In the genomic region with DNA sequence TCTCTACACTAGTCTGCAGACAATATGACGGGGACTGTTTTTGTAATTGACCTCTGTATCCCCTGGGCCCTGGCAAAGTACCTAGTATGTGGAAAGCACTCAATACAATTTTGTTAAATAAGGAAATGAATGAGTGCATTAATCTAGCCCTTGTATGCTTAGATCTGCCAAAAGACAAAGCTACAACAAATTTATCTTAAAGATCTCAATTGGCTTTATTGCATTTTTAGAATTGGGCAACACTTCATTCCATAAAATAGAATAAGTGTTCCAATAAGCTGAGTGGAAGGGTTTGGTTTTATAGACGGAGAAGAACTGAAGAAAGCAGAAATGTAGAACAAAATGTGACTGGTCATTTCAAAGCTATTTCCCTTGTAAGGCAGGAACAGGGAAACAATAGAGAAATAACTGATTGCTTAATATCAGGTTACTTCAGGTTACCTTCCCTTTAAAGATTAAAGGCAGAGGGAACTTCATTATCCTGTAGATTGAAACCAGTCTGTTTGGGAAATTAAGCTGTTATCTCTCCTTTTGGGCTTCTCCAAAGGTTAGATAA, we compare ENCODE assay signal across 13 cellular contexts.
DNase-seq lines count a peak whose midpoint lies in the region; ATAC-seq and TF ChIP-seq lines count a peak whose summit lies in the region.
"Had no signal": no experiment of that assay in that cellular context is flagged by ENCODE, and none has a peak within 500 bp of the region (broad histone marks: within the 10 kb centered on the region; RNA-seq: fewer than 3 reads in every experiment).

No MANE protein-coding gene starts in this region.

- no peak overlapping the region for H3K4me3 ChIP-seq in GM23338
- no peak overlapping the region for H3K4me3 ChIP-seq in PC-9
- no peak overlapping the region for H3K4me3 ChIP-seq in skeletal muscle satellite cell (ENCODE audit: low read length)
- H3K4me3 ChIP-seq: transverse colon had no signal

- H3F3A ChIP-seq in GM23338 (replicated peaks; ENCODE audit: low read depth) (no peaks in the 10 kb centered on the region), PC-9 (ENCODE audit: insufficient read depth, low read depth) (peaks cover 13% of the 10 kb centered on the region; the same call in 1 of the 2 replicates)

- H3K4me1 ChIP-seq in GM23338 (ENCODE audit: insufficient read depth), result no peaks in the 10 kb centered on the region; the same call in 1 of the 2 replicates
- peaks cover 21% of the 10 kb centered on the region for H3K4me1 ChIP-seq in PC-9 (replicated peaks; ENCODE audit: insufficient read depth)
- H3K4me1 ChIP-seq in skeletal muscle satellite cell (ENCODE audit: control insufficient read depth, insufficient read depth, low read length), result peaks cover 20% of the 10 kb centered on the region
- H3K4me1 ChIP-seq: transverse colon had no signal

- H3K4me3 Mint-ChIP-seq in GM23338, result no peak overlapping the region
- H3K4me3 Mint-ChIP-seq: activated T-cell treated with anti-CD3 and anti-CD28 coated beads, Interleukin-2, amount 50 U/mL, for 24 hours had no signal

- DNase-seq in GM23338 (ENCODE audit: low spot score) (peak; percentile 4), PC-9 (peak in 1 of 2 experiments; percentile 63), fibroblast of gingiva (ENCODE audit: low read depth) (peak; percentile 82), HuH-7 (ENCODE audit: low spot score) (no peak), mucosa of gallbladder (ENCODE audit: low spot score) (no peak)
- DNase-seq in stimulated activated CD4-positive, alpha-beta T cell treated with anti-CD3 and anti-CD28 coated beads, Interleukin-2, amount 100 ng/mL, for 48 hours, result no peak
- DNase-seq: activated T-cell treated with anti-CD3 and anti-CD28 coated beads, Interleukin-2, amount 50 U/mL, for 24 hours; NCI-H1417 treated with DMSO at 0.1 percent for 48 hours; transverse colon had no signal

- H3K4me2 ChIP-seq in GM23338 (no peak overlapping the region), PC-9 (peak overlapping the region; percentile 20; the same call in 1 of the 2 replicates), skeletal muscle satellite cell (ENCODE audit: low read length) (peak overlapping the region; percentile 40)

- H3K9me3 ChIP-seq in PC-9 (ENCODE audit: insufficient read depth, low read depth) (peaks cover 11% of the 10 kb centered on the region; the same call in 1 of the 2 replicates), skeletal muscle satellite cell (replicated peaks; ENCODE audit: low read length) (no peaks in the 10 kb centered on the region)
- H3K9me3 ChIP-seq: transverse colon had no signal

- no TSS peak for BruUV-seq in PC-9 (replicated peaks; lab: Mats Ljungman, UMichigan)

- CTCF ChIA-PET in PC-9 (lab: Charles Lee), result interaction anchor here (0.7 kb wide), 1 partner anchor 18 kb away, joined by 3 read pairs; no protein-coding TSS in a partner anchor

- ATAC-seq in GM23338 (no peak), GM21360 (IDR thresholded peaks at IDR 0.05; ENCODE audit: unreplicated experiment) (no peak)
- ATAC-seq: Panc1 had no signal

- no peak overlapping the region for H2AFZ ChIP-seq in GM23338
- H2AFZ ChIP-seq in PC-9, result no peak overlapping the region

- no peak for TF ChIP-seq CTCF in GM23338 (conservative IDR thresholded peaks at IDR 0.05; ENCODE audit: low read depth in 2 of 2)
- TF ChIP-seq CTCF in PC-9 (conservative IDR thresholded peaks at IDR 0.05), result no peak

- H3K36me3 Mint-ChIP-seq in GM23338 (ENCODE audit: low read depth), result no peaks in the 10 kb centered on the region

- H3K9me2 ChIP-seq in GM23338 (ENCODE audit: insufficient read depth), result no peaks in the 10 kb centered on the region
- H3K9me2 ChIP-seq in PC-9 (ENCODE audit: insufficient read depth), result no peaks in the 10 kb centered on the region

- H4K20me1 ChIP-seq in GM23338 (replicated peaks; ENCODE audit: insufficient read depth) (no peaks in the 10 kb centered on the region), PC-9 (ENCODE audit: insufficient read depth) (no peaks in the 10 kb centered on the region; the same call in 1 of the 2 replicates)

- intact Hi-C loops in PC-9 (cut with micrococcal nuclease; ENCODE audit: unreplicated experiment), result loop anchor here (2.0 kb wide), 1 partner anchor 299 kb away; no protein-coding TSS in a partner anchor

- peaks cover 2% of the 10 kb centered on the region; the same call in 1 of the 3 replicates for H3K4me1 Mint-ChIP-seq in GM23338

- H3K36me3 ChIP-seq in GM23338 (ENCODE audit: insufficient read depth) (no peaks in the 10 kb centered on the region), PC-9 (ENCODE audit: low read depth) (no peaks in the 10 kb centered on the region), skeletal muscle satellite cell (ENCODE audit: insufficient read depth, low read length) (no peaks in the 10 kb centered on the region)
- H3K36me3 ChIP-seq: transverse colon had no signal

- no peaks in the 10 kb centered on the region for H3K27me3 Mint-ChIP-seq in GM23338 (ENCODE audit: insufficient read depth, low read depth, poor library complexity)
- H3K27me3 Mint-ChIP-seq: activated T-cell treated with anti-CD3 and anti-CD28 coated beads, Interleukin-2, amount 50 U/mL, for 24 hours had no signal

- no peaks in the 10 kb centered on the region for H3K9me3 Mint-ChIP-seq in GM23338
- H3K9me3 Mint-ChIP-seq: activated T-cell treated with anti-CD3 and anti-CD28 coated beads, Interleukin-2, amount 50 U/mL, for 24 hours had no signal

- H3K9ac ChIP-seq in skeletal muscle satellite cell (ENCODE audit: low read depth, low read length), result peak overlapping the region; percentile 55

- POLR2A ChIA-PET in PC-9 (lab: Charles Lee; ENCODE audit: unreplicated experiment), result no interaction called here

- H3K27ac ChIP-seq in GM23338 (ENCODE audit: low read depth) (no peak overlapping the region), PC-9 (peak overlapping the region; percentile 62)
- H3K27ac ChIP-seq: transverse colon, VCaP had no signal

- H3K79me2 ChIP-seq in GM23338 (replicated peaks; ENCODE audit: insufficient read depth) (no peaks in the 10 kb centered on the region), PC-9 (ENCODE audit: low read depth) (no peaks in the 10 kb centered on the region)

- H3K27ac Mint-ChIP-seq in GM23338, result no peak overlapping the region
- H3K27ac Mint-ChIP-seq: activated T-cell treated with anti-CD3 and anti-CD28 coated beads, Interleukin-2, amount 50 U/mL, for 24 hours had no signal

- H3K27me3 ChIP-seq in GM23338 (ENCODE audit: insufficient read depth), result no peaks in the 10 kb centered on the region
- no peaks in the 10 kb centered on the region for H3K27me3 ChIP-seq in PC-9 (ENCODE audit: insufficient read depth, low read depth)
- H3K27me3 ChIP-seq in skeletal muscle satellite cell (ENCODE audit: control insufficient read depth, insufficient read depth, low read length), result no peaks in the 10 kb centered on the region
- H3K27me3 ChIP-seq: transverse colon had no signal

TF ChIP-seq in GM23338, 12 proteins besides CTCF, POLR2A, EP300 and RAD21 (continues in another document):
- TF ChIP-seq CREB1 (CRISPR knock-in tag; IDR thresholded peaks at IDR 0.05; ENCODE audit: low read depth) (no peak), NANOG (IDR thresholded peaks at IDR 0.05; ENCODE audit: borderline replicate concordance) (no peak), ETS1 (IDR thresholded peaks at IDR 0.05) (no peak), ZNF114 (CRISPR knock-in tag; IDR thresholded peaks at IDR 0.05) (no peak), EZH2 (IDR thresholded peaks at IDR 0.05; ENCODE audit: low read depth, unreplicated experiment) (no peak), ZNF331 (CRISPR knock-in tag; IDR thresholded peaks at IDR 0.05; ENCODE audit: low read depth) (no peak), EZH2phosphoT487 (IDR thresholded peaks at IDR 0.05; ENCODE audit: unreplicated experiment) (no peak), JUNB (IDR thresholded peaks at IDR 0.05; ENCODE audit: unreplicated experiment) (no peak), STAT1 (IDR thresholded peaks at IDR 0.05; ENCODE audit: unreplicated experiment) (no peak), POLR2AphosphoS5 (IDR thresholded peaks at IDR 0.05; ENCODE audit: low read depth) (no peak)
- TF ChIP-seq, protein P1, sequence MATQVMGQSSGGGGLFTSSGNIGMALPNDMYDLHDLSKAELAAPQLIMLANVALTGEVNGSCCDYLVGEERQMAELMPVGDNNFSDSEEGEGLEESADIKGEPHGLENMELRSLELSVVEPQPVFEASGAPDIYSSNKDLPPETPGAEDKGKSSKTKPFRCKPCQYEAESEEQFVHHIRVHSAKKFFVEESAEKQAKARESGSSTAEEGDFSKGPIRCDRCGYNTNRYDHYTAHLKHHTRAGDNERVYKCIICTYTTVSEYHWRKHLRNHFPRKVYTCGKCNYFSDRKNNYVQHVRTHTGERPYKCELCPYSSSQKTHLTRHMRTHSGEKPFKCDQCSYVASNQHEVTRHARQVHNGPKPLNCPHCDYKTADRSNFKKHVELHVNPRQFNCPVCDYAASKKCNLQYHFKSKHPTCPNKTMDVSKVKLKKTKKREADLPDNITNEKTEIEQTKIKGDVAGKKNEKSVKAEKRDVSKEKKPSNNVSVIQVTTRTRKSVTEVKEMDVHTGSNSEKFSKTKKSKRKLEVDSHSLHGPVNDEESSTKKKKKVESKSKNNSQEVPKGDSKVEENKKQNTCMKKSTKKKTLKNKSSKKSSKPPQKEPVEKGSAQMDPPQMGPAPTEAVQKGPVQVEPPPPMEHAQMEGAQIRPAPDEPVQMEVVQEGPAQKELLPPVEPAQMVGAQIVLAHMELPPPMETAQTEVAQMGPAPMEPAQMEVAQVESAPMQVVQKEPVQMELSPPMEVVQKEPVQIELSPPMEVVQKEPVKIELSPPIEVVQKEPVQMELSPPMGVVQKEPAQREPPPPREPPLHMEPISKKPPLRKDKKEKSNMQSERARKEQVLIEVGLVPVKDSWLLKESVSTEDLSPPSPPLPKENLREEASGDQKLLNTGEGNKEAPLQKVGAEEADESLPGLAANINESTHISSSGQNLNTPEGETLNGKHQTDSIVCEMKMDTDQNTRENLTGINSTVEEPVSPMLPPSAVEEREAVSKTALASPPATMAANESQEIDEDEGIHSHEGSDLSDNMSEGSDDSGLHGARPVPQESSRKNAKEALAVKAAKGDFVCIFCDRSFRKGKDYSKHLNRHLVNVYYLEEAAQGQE (IDR thresholded peaks at IDR 0.05; ENCODE audit: unreplicated experiment), result no peak

Comparison
In these comparisons a context has a peak if more than half of its experiments do, and no peak if none do; other contexts are left out.
1. DNase-seq: peak in GM23338 (single experiment) and fibroblast of gingiva (single experiment); none in stimulated activated CD4-positive, alpha-beta T cell treated with anti-CD3 and anti-CD28 coated beads, Interleukin-2, amount 100 ng/mL, for 48 hours (0 of 2), HuH-7 (single experiment) and mucosa of gallbladder (single experiment).